37 cellular contexts compared by ENCODE assay signal in genomic region chr2:24394998-24395397, GRCh38. TPM values are rescaled to one million over a fixed set of nuclear protein-coding genes. Genes with fewer than 3 reads are reported as not detected.
DNase-seq lines count a peak whose midpoint lies in the region; ATAC-seq, FAIRE-seq and TF ChIP-seq lines count a peak whose summit lies in the region.
"Had no signal": no experiment of that assay in that cellular context is flagged by ENCODE, and none has a peak within 500 bp of the region (broad histone marks: within the 10 kb centered on the region; RNA-seq: fewer than 3 reads in every experiment).

No MANE protein-coding gene starts in this region.

- H3K4me1 ChIP-seq in breast epithelium (no peaks in the 10 kb centered on the region), K562 (replicated peaks in 1 of 2; ENCODE audit: control insufficient read depth in 2 of 2, insufficient read depth in 2 of 2, low read length in 2 of 2) (peaks cover 0 to under 1% of the 10 kb centered on the region in 2 experiments; a peak in 1 of 5 replicates)
- H3K4me1 ChIP-seq: A549, BE2C, BLaER1, Caco-2 had no signal

- TF ChIP-seq RAD21 in K562 (CRISPR knock-in tag; conservative IDR thresholded peaks at IDR 0.05 in 1 of 2, IDR thresholded peaks at IDR 0.05 in 1 of 2): no peak

- no peak for TF ChIP-seq POLR2A in breast epithelium (IDR thresholded peaks at IDR 0.05)
- no peak for TF ChIP-seq POLR2A in K562 (conservative IDR thresholded peaks at IDR 0.05)

- no peaks in the 10 kb centered on the region for H3K79me2 ChIP-seq in K562 (ENCODE audit: control insufficient read depth, insufficient read depth, low read length)

- H4K20me1 ChIP-seq in K562 (replicated peaks; ENCODE audit: control insufficient read depth, insufficient read depth, low read length): no peaks in the 10 kb centered on the region
- H4K20me1 ChIP-seq: BLaER1; BLaER1 treated with 17β-estradiol and CSF1 and Interleukin-3, amounts not matched to agents 10 nM and 100 nM had no signal

- TF ChIP-seq CTCF in MCF 10A (IDR thresholded peaks at IDR 0.05; ENCODE audit: unreplicated experiment) (no peak), breast epithelium (IDR thresholded peaks at IDR 0.05) (no peak), WTC11 (IDR thresholded peaks at IDR 0.05) (no peak), K562 (IDR thresholded peaks at IDR 0.05 in 2 of 3, conservative IDR thresholded peaks at IDR 0.05 in 1 of 3; ENCODE audit: insufficient read depth in 2 of 3, low read depth in 1 of 3, low read length in 3 of 3) (no peak)

- H3K4me3 ChIP-seq in breast epithelium (no peak overlapping the region), K562 (no peak overlapping the region)
- H3K4me3 ChIP-seq: A549; BLaER1; BLaER1 treated with 17β-estradiol and CSF1 and Interleukin-3, amounts not matched to agents 10 nM and 100 nM had no signal

- no peak overlapping the region for H3K9ac ChIP-seq in K562 (ENCODE audit: insufficient read depth in 1 of 2, low read depth in 2 of 2, low read length in 2 of 2)
- H3K9ac ChIP-seq: BLaER1; BLaER1 treated with 17β-estradiol and CSF1 and Interleukin-3, amounts not matched to agents 10 nM and 100 nM had no signal

- WGBS in K562 (ENCODE audit: insufficient coverage, low coverage, missing lambda C conversion rate): 42% methylated on average over 4 of the region's 4 CpGs

- H3K27me3 ChIP-seq in breast epithelium (no peaks in the 10 kb centered on the region), K562 (ENCODE audit: control insufficient read depth in 2 of 2, insufficient read depth in 2 of 2, low read length in 2 of 2) (peaks cover 0 to 2% of the 10 kb centered on the region in 2 experiments; a peak in 2 of 5 replicates)
- H3K27me3 ChIP-seq: BE2C; BLaER1; BLaER1 treated with 17β-estradiol and CSF1 and Interleukin-3, amounts not matched to agents 10 nM and 100 nM had no signal

- no peak overlapping the region for H2AFZ ChIP-seq in K562 (ENCODE audit: low read depth, low read length)

- H3K36me3 ChIP-seq in breast epithelium (no peaks in the 10 kb centered on the region), K562 (ENCODE audit: control insufficient read depth, insufficient read depth, low read length) (no peaks in the 10 kb centered on the region)
- H3K36me3 ChIP-seq: BE2C; BLaER1; BLaER1 treated with 17β-estradiol and CSF1 and Interleukin-3, amounts not matched to agents 10 nM and 100 nM had no signal

- DNase-seq in MCF 10A (ENCODE audit: unreplicated experiment): no peak
- no peak for DNase-seq in breast epithelium (ENCODE audit: low spot score in 2 of 2)
- DNase-seq in WTC11 (ENCODE audit: low spot score): no peak
- DNase-seq in K562 (ENCODE audit: extremely low read depth in 1 of 4, low spot score in 3 of 4): no peak
- DNase-seq in mesenteric fat pad (ENCODE audit: low spot score): peak; percentile 9
- DNase-seq in posterior cingulate gyrus: no peak
- DNase-seq in NCI-H2227 treated with DMSO at 0.1 percent for 48 hours (lab: John Stamatoyannopoulos, UW): no peak
- no peak for DNase-seq in Right ventricle myocardium inferior (ENCODE audit: missing footprints)
- DNase-seq: 8988T; ACHN; AML-193; BE2C; C1 segment of cervical spinal cord; Caco-2; Calu3; CD4-positive, alpha-beta memory T cell; CD4-positive, alpha-beta T cell; CD4-positive, CD25-positive, alpha-beta regulatory T cell; CD8-positive, alpha-beta memory T cell; CD8-positive, alpha-beta T cell; COR-L47; DMS 273 treated with DMSO at 0.1 percent for 48 hours; DMS153; DMS53; DMS79; DMS79 treated with DMSO at 0.1 percent for 48 hours; DND-41; EL had no signal

- BruUV-seq in MCF 10A (replicated peaks; lab: Mats Ljungman, UMichigan) (no TSS peak), K562 (replicated peaks; lab: Mats Ljungman, UMichigan) (no TSS peak)

- no peak for TF ChIP-seq EP300 in K562 (IDR thresholded peaks at IDR 0.05; ENCODE audit: low read length)

- FAIRE-seq in K562 (lab: Jason Lieb, UNC): no peak
- FAIRE-seq: A204.1, A549, D721Med had no signal

- H3K9me1 ChIP-seq in K562 (ENCODE audit: control insufficient read depth, insufficient read depth, low read length): no peaks in the 10 kb centered on the region

- no peak overlapping the region for H3K4me3 Mint-ChIP-seq in MCF 10A (ENCODE audit: unreplicated experiment)
- H3K4me3 Mint-ChIP-seq in WTC11: no peak overlapping the region
- H3K4me3 Mint-ChIP-seq: B cell; CD14-positive monocyte; CD4-positive, alpha-beta memory T cell; CD4-positive, alpha-beta T cell; CD4-positive, CD25-positive, alpha-beta regulatory T cell; CD8-positive, alpha-beta memory T cell; CD8-positive, alpha-beta T cell had no signal

- intact Hi-C loops in MCF 10A (cut with micrococcal nuclease): no loop called here
- intact Hi-C loops in breast epithelium (cut with DNase I; ENCODE audit: low total_unique reads): no loop called here
- intact Hi-C loops in K562 (cut with micrococcal nuclease): no loop called here
- intact Hi-C loops in posterior cingulate gyrus (cut with DNase I): no loop called here
- intact Hi-C loops in Right ventricle myocardium inferior (cut with DNase I): no loop called here

- H3K9me3 Mint-ChIP-seq in MCF 10A (ENCODE audit: unreplicated experiment): no peaks in the 10 kb centered on the region
- no peaks in the 10 kb centered on the region for H3K9me3 Mint-ChIP-seq in WTC11
- H3K9me3 Mint-ChIP-seq: CD14-positive monocyte; CD4-positive, alpha-beta memory T cell; CD4-positive, alpha-beta T cell; CD8-positive, alpha-beta memory T cell; CD8-positive, alpha-beta T cell had no signal

- H3K36me3 Mint-ChIP-seq in MCF 10A (ENCODE audit: insufficient read depth, unreplicated experiment): no peaks in the 10 kb centered on the region
- H3K36me3 Mint-ChIP-seq in WTC11: no peaks in the 10 kb centered on the region
- H3K36me3 Mint-ChIP-seq: CD14-positive monocyte; CD4-positive, alpha-beta memory T cell; CD4-positive, CD25-positive, alpha-beta regulatory T cell; CD8-positive, alpha-beta memory T cell; CD8-positive, alpha-beta T cell had no signal

- in situ Hi-C loops in K562 (cut with MboI): no loop called here

- H3K4me1 Mint-ChIP-seq in MCF 10A (ENCODE audit: insufficient read depth, unreplicated experiment) (peaks cover 5% of the 10 kb centered on the region), WTC11 (peaks cover 5% of the 10 kb centered on the region)
- H3K4me1 Mint-ChIP-seq: B cell; CD14-positive monocyte; CD4-positive, CD25-positive, alpha-beta regulatory T cell; CD8-positive, alpha-beta memory T cell had no signal

- no peak for ATAC-seq in WTC11
- ATAC-seq in K562: no peak
- no peak for ATAC-seq in Right ventricle myocardium inferior
- ATAC-seq: A549; CD8-positive, alpha-beta T cell had no signal

- no peaks in the 10 kb centered on the region for H3K27me3 Mint-ChIP-seq in MCF 10A (ENCODE audit: insufficient read depth, unreplicated experiment)
- H3K27me3 Mint-ChIP-seq in WTC11 (ENCODE audit: low read depth): no peaks in the 10 kb centered on the region

- POLR2A ChIA-PET in MCF 10A (lab: Yijun Ruan, JAX): interaction anchor here (0.7 kb wide), 1 partner anchor 36 kb away, joined by 4 read pairs; no protein-coding TSS in a partner anchor
- POLR2A ChIA-PET in WTC11 (lab: Charles Lee): no interaction called here
- POLR2A ChIA-PET in K562 (lab: Yijun Ruan, JAX): interaction anchor here (0.7 to 1.3 kb wide), 2 partner anchors 199 to 469 kb away, joined by 3 read pairs; no protein-coding TSS in a partner anchor

- CTCF ChIA-PET in MCF 10A (lab: Yijun Ruan, JAX) (interaction anchor here (2.7 kb wide), 1 partner anchor 15 kb away, joined by 13 read pairs; no protein-coding TSS in a partner anchor), WTC11 (lab: Charles Lee) (interaction anchor here (0.7 kb wide), 1 partner anchor 468 kb away, joined by 7 read pairs; the partner anchor contains the start of gene ATAD2B), K562 (lab: Yijun Ruan, JAX; ENCODE audit: low intra/inter-chr PET ratio) (no interaction called here)

- H3K9me3 ChIP-seq in breast epithelium (no peaks in the 10 kb centered on the region), K562 (replicated peaks; ENCODE audit: control insufficient read depth, insufficient read depth, low read depth, low read length) (no peaks in the 10 kb centered on the region)
- H3K9me3 ChIP-seq: A549; BE2C; BLaER1; BLaER1 treated with 17β-estradiol and CSF1 and Interleukin-3, amounts not matched to agents 10 nM and 100 nM; Caco-2 had no signal

- no peak overlapping the region for H3K4me2 ChIP-seq in K562 (ENCODE audit: insufficient read depth, low read length)
- H3K4me2 ChIP-seq: A549; BLaER1; BLaER1 treated with 17β-estradiol and CSF1 and Interleukin-3, amounts not matched to agents 10 nM and 100 nM had no signal

- H3K27ac ChIP-seq in breast epithelium: no peak overlapping the region
- no peak overlapping the region for H3K27ac ChIP-seq in K562 (ENCODE audit: extremely low read depth, low read depth, low read length)
- H3K27ac ChIP-seq: 22Rv1; A549; BLaER1; BLaER1 treated with 17β-estradiol and CSF1 and Interleukin-3, amounts not matched to agents 10 nM and 100 nM; C4-2B had no signal

- H3K27ac Mint-ChIP-seq in MCF 10A (ENCODE audit: low read depth, unreplicated experiment) (peak overlapping the region; percentile 32), WTC11 (no peak overlapping the region)
- H3K27ac Mint-ChIP-seq: B cell; CD14-positive monocyte; CD4-positive, alpha-beta memory T cell; CD4-positive, alpha-beta T cell; CD4-positive, CD25-positive, alpha-beta regulatory T cell; CD8-positive, alpha-beta memory T cell; CD8-positive, alpha-beta T cell had no signal

TF ChIP-seq in K562, 482 proteins besides CTCF, POLR2A, EP300 and RAD21 (continues in another document):
- peak; percentile 72 for TF ChIP-seq ZNF121 (CRISPR knock-in tag; conservative IDR thresholded peaks at IDR 0.05)

RNA-seq across cellular contexts. Expression of gene ITSN2, which starts 34.7 kb away (rescaled TPM):
- total RNA-seq in MCF 10A (2022) (36.5 and 40.8 TPM in 2 replicates), breast epithelium (10 to 100 TPM; 43.4 to 69.8 (median 46.5) TPM), WTC11 (2021) (18.1 to 19.8 TPM (median 19.0 TPM) in 3 replicates), K562 (2014; rRNA removed) (12.5 and 15.2 TPM in 2 replicates), K562 (2014; rRNA removed; fragmentation: Illumina TruSeq; extraction: Trizol) (16.4 and 18.7 TPM in 2 replicates), K562 (2015; rRNA removed; fragmentation: Illumina TruSeq; extraction: Trizol) (13.8 and 15.0 TPM in 2 replicates), K562 (2021) (16.6 and 19.9 TPM in 2 replicates), mesenteric fat pad (66.2 TPM), Right ventricle myocardium inferior (41.3 TPM)
- total RNA-seq in K562 (2011; cell fraction: chromatin; rRNA removed; ENCODE audit: low replicate concordance): 15.5 and 26.4 TPM in 2 replicates
- total RNA-seq in K562 (2011; cell fraction: nucleolus; rRNA removed): 3.3 and 6.2 TPM in 2 replicates
- total RNA-seq in K562 (2011; cell fraction: nucleoplasm; rRNA removed): 12.0 and 18.2 TPM in 2 replicates
- polyA plus RNA-seq in K562 (2011; rRNA removed) (13.2 and 15.4 TPM in 2 replicates), K562 (2014; fragmentation: Illumina TruSeq; extraction: Trizol) (13.3 and 16.3 TPM in 2 replicates), K562 (2014; fragmentation: Nextera tagmentation; extraction: Ambion mirVana) (1 to 10 TPM; 6.6 to 6.7 TPM), K562 (2014; rRNA removed) (9.9 and 16.6 TPM in 2 replicates)
- polyA plus RNA-seq in K562 (2011; cell fraction: cytosol; rRNA removed): 6.7 and 9.2 TPM in 2 replicates
- polyA plus RNA-seq in K562 (2011; cell fraction: nucleus; rRNA removed): 23.8 and 26.9 TPM in 2 replicates
- polyA plus RNA-seq in K562 (2012): 11.0 and 16.4 TPM in 2 replicates
- 25.8 and 26.9 TPM in 2 replicates for polyA minus RNA-seq in K562 (2011; rRNA and poly(A)+ RNA removed)
- 9.6 and 12.5 TPM in 2 replicates for polyA minus RNA-seq in K562 (2011; cell fraction: cytosol; rRNA and poly(A)+ RNA removed)
- 8.9 and 15.6 TPM in 2 replicates for polyA minus RNA-seq in K562 (2011; cell fraction: nucleus; rRNA and poly(A)+ RNA removed)
